8 cellular contexts compared by ENCODE assay signal in genomic region chr9:134455951-134456739, GRCh38.
DNase-seq lines count a peak whose midpoint lies in the region; ATAC-seq, FAIRE-seq and TF ChIP-seq lines count a peak whose summit lies in the region.

No MANE protein-coding gene starts in this region.

- in situ Hi-C loops in transverse colon (cut with MboI; ENCODE audit: low pct_ligation_motif_present in 1 of 4, low pct_unique_long_range_greater_than_20kb in 1 of 4, low sequenced_read_pairs in 3 of 4), result no loop called here

- peak overlapping the region; percentile 86 to 89 (median 87) for H3K27ac ChIP-seq in transverse colon

- TF ChIP-seq CTCF in foreskin fibroblast (IDR thresholded peaks at IDR 0.05; ENCODE audit: low read depth, low read length) (no peak), transverse colon (IDR thresholded peaks at IDR 0.05) (peak in 1 of 5 experiments; percentile 20)

- peak; percentile 98 for DNase-seq in ELR (ENCODE audit: low read depth)
- DNase-seq in RCC 7860 (ENCODE audit: low spot score), result peak; percentile 94
- peak; percentile 72 for DNase-seq in activated gamma-delta T cell treated with Interleukin-2 at 50 U/mL for 16 hours
- DNase-seq in foreskin fibroblast, result peak; percentile 98 to 99
- DNase-seq in pons (ENCODE audit: low spot score), result peak; percentile 52
- DNase-seq in transverse colon, result peak; percentile 81
- no peak for DNase-seq in NCI-H2081 treated with DMSO at 0.1 percent for 48 hours (lab: John Stamatoyannopoulos, UW)

- no peaks in the 10 kb centered on the region for H3K9me3 ChIP-seq in transverse colon

- 0 to 6% methylated on average over 2 to 26 of the region's 41 CpGs for WGBS in transverse colon (ENCODE audit: low coverage in 1 of 2), 2 donors

- peak; percentile 37 for TF ChIP-seq POLR2A in transverse colon (IDR thresholded peaks at IDR 0.05)

- H3K36me3 ChIP-seq in transverse colon, result no peaks in the 10 kb centered on the region

- peak; percentile 81 for FAIRE-seq in RCC 7860 (lab: Jason Lieb, UNC)

- no peak for ATAC-seq in GM21526 (IDR thresholded peaks at IDR 0.05; ENCODE audit: low FRiP score, unreplicated experiment)

- TF ChIP-seq EP300 in transverse colon (IDR thresholded peaks at IDR 0.05; ENCODE audit: low read depth), result peak; percentile 6

- H3K4me3 ChIP-seq in foreskin fibroblast (ENCODE audit: low read depth in 1 of 2, low read length in 2 of 2) (no peak overlapping the region), transverse colon (peak overlapping the region; percentile 14 to 43 (median 24))

- H3K27me3 ChIP-seq in transverse colon, result no peaks in the 10 kb centered on the region

- peaks cover 13 to 30% (median 21%) of the 10 kb centered on the region in 4 donors for H3K4me1 ChIP-seq in transverse colon

- intact Hi-C loops in transverse colon (cut with DNase I; ENCODE audit: low total_unique reads), result no loop called here

Comparison
In these comparisons a context has a peak if more than half of its experiments do, and no peak if none do; other contexts are left out.
1. H3K4me3 ChIP-seq: peak in transverse colon (4 of 4); none in foreskin fibroblast (0 of 2).